ENCODE assay signal across 25 cellular contexts in genomic region chr18:74793746-74794145, GRCh38.
DNase-seq lines count a peak whose midpoint lies in the region; ATAC-seq, FAIRE-seq and TF ChIP-seq lines count a peak whose summit lies in the region.
"Had no signal": no experiment of that assay in that cellular context is flagged by ENCODE, and none has a peak within 500 bp of the region (broad histone marks: within the 10 kb centered on the region; RNA-seq: fewer than 3 reads in every experiment).

No MANE protein-coding gene starts in this region.

- H2AFZ ChIP-seq in H9 (ENCODE audit: low read length): no peak overlapping the region
- H2AFZ ChIP-seq in K562 (ENCODE audit: low read depth, low read length): no peak overlapping the region

- no TSS peak for BruUV-seq in K562 (replicated peaks; lab: Mats Ljungman, UMichigan)

- no peaks in the 10 kb centered on the region for H3K9me3 ChIP-seq in H9 (ENCODE audit: control insufficient read depth, low read depth, low read length)
- H3K9me3 ChIP-seq in K562 (replicated peaks; ENCODE audit: control insufficient read depth, insufficient read depth, low read depth, low read length): no peaks in the 10 kb centered on the region
- H3K9me3 ChIP-seq in thyroid gland: no peaks in the 10 kb centered on the region
- H3K9me3 ChIP-seq: BE2C, HAP-1 had no signal

- no peak overlapping the region for H4K5ac ChIP-seq in H9 (ENCODE audit: insufficient read length, low read depth, low read length)
- H4K5ac ChIP-seq in mesendoderm (ENCODE audit: low read length): no peak overlapping the region

- no peak overlapping the region for H3K4me2 ChIP-seq in H9 (ENCODE audit: insufficient read depth, insufficient read length, low read length)
- H3K4me2 ChIP-seq in K562 (ENCODE audit: insufficient read depth, low read length): no peak overlapping the region
- H3K4me2 ChIP-seq in mesendoderm (ENCODE audit: low read length): no peak overlapping the region

- TF ChIP-seq RAD21 in K562 (CRISPR knock-in tag; conservative IDR thresholded peaks at IDR 0.05 in 1 of 2, IDR thresholded peaks at IDR 0.05 in 1 of 2): no peak

- no peak for ATAC-seq in K562
- ATAC-seq in Right ventricle myocardium superior (ENCODE audit: poor library complexity): no peak

- H3K4me1 ChIP-seq in H9 (ENCODE audit: insufficient read depth, low read length) (no peaks in the 10 kb centered on the region), K562 (replicated peaks in 1 of 2; ENCODE audit: control insufficient read depth in 2 of 2, insufficient read depth in 2 of 2, low read length in 2 of 2) (no peaks in the 10 kb centered on the region; a peak in 1 of 5 replicates), mesendoderm (ENCODE audit: control insufficient read depth, low read depth, low read length) (no peaks in the 10 kb centered on the region), thyroid gland (peaks cover 0 to 21% of the 10 kb centered on the region in 2 donors)
- H3K4me1 ChIP-seq: HAP-1 had no signal

- H3K4me1 Mint-ChIP-seq in H9: peaks cover 24 to 28% of the 10 kb centered on the region in 2 experiments

- H3K4me3 ChIP-seq in K562: no peak overlapping the region
- no peak overlapping the region for H3K4me3 ChIP-seq in mesendoderm (ENCODE audit: low read length)
- H3K4me3 ChIP-seq in thyroid gland (replicated peaks in 1 of 3): no peak overlapping the region
- H3K4me3 ChIP-seq: HAP-1 had no signal

- FAIRE-seq in K562 (lab: Jason Lieb, UNC): no peak
- FAIRE-seq: A204.1, G401.6, GM12891, GM18507 had no signal

- TF ChIP-seq CTCF in H9 (conservative IDR thresholded peaks at IDR 0.05) (no peak), K562 (IDR thresholded peaks at IDR 0.05 in 2 of 3, conservative IDR thresholded peaks at IDR 0.05 in 1 of 3; ENCODE audit: insufficient read depth in 2 of 3, low read depth in 1 of 3, low read length in 3 of 3) (no peak), thyroid gland (IDR thresholded peaks at IDR 0.05) (no peak)

- H3K27ac ChIP-seq in H9 (ENCODE audit: insufficient read length, low read depth, low read length): no peak overlapping the region
- H3K27ac ChIP-seq in K562 (ENCODE audit: extremely low read depth, low read depth, low read length): no peak overlapping the region
- no peak overlapping the region for H3K27ac ChIP-seq in mesendoderm (ENCODE audit: low read depth, low read length)
- no peak overlapping the region for H3K27ac ChIP-seq in thyroid gland

- no peak overlapping the region for H2BK12ac ChIP-seq in H9 (ENCODE audit: insufficient read length, low read depth, low read length)

- no peaks in the 10 kb centered on the region for H3K27me3 ChIP-seq in H9 (ENCODE audit: insufficient read depth, low read length)
- H3K27me3 ChIP-seq in K562 (ENCODE audit: control insufficient read depth in 2 of 2, insufficient read depth in 2 of 2, low read length in 2 of 2): no peaks in the 10 kb centered on the region
- no peaks in the 10 kb centered on the region for H3K27me3 ChIP-seq in mesendoderm (ENCODE audit: insufficient read depth, low read length, poor library complexity)
- H3K27me3 ChIP-seq in thyroid gland: no peaks in the 10 kb centered on the region
- H3K27me3 ChIP-seq: BE2C had no signal

- no peak overlapping the region for H3K18ac ChIP-seq in H9 (ENCODE audit: insufficient read length, low read depth, low read length)
- no peak overlapping the region for H3K18ac ChIP-seq in mesendoderm (ENCODE audit: low read length)

- H3K14ac ChIP-seq in H9 (ENCODE audit: insufficient read depth, low read length): no peak overlapping the region; the same call in 1 of the 2 replicates

- H3K36me3 ChIP-seq in K562 (ENCODE audit: control insufficient read depth, insufficient read depth, low read length): no peaks in the 10 kb centered on the region
- no peaks in the 10 kb centered on the region for H3K36me3 ChIP-seq in mesendoderm (ENCODE audit: control insufficient read depth, insufficient read depth, low read length)
- no peaks in the 10 kb centered on the region for H3K36me3 ChIP-seq in thyroid gland
- H3K36me3 ChIP-seq: BE2C, HAP-1 had no signal

- H3T11ph ChIP-seq in H9 (ENCODE audit: low read length): no peak overlapping the region

- H4K91ac ChIP-seq in H9 (ENCODE audit: insufficient read length, low read depth, low read length): no peak overlapping the region

- no peak overlapping the region for H2AK5ac ChIP-seq in H9 (ENCODE audit: insufficient read length, low read length)
- no peak overlapping the region for H2AK5ac ChIP-seq in mesendoderm (ENCODE audit: low read length)

- DNase-seq in H9 (no peak), K562 (ENCODE audit: extremely low read depth in 1 of 4, low spot score in 3 of 4) (no peak), mesendoderm (peak; percentile 54), thyroid gland (no peak), SW 1271 (lab: John Stamatoyannopoulos, UW) (no peak), OCI-M2 (lab: John Stamatoyannopoulos, UW; ENCODE audit: unreplicated experiment) (no peak), Right ventricle myocardium superior (no peak)
- DNase-seq: ACHN; BE2C; C1 segment of cervical spinal cord; CD4-positive, CD25-positive, alpha-beta regulatory T cell; CD8-positive, alpha-beta memory T cell; COR-L47; DMS 273 treated with DMSO at 0.1 percent for 48 hours; DMS53; DND-41; EL; GOT3; Karpas-422; KBM-7 had no signal

- intact Hi-C loops in K562 (cut with micrococcal nuclease) (no loop called here), thyroid gland (cut with DNase I) (no loop called here), Right ventricle myocardium superior (cut with DNase I) (no loop called here)

- POLR2A ChIA-PET in K562 (lab: Yijun Ruan, JAX): no interaction called here

- no peaks in the 10 kb centered on the region for H3K23me2 ChIP-seq in H9 (ENCODE audit: insufficient read length, low read depth, low read length, poor library complexity, severe bottlenecking)

- no peak overlapping the region for H2BK5ac ChIP-seq in H9 (ENCODE audit: insufficient read length, low read length)
- H2BK5ac ChIP-seq in mesendoderm (ENCODE audit: low read length): no peak overlapping the region

- no CpG with 5 or more reads among the region's 9 CpGs for WGBS in H9 (ENCODE audit: extremely low coverage, insufficient read length, low lambda C conversion rate)
- WGBS in K562 (ENCODE audit: insufficient coverage, low coverage, missing lambda C conversion rate): 82% methylated on average over 9 of the region's 9 CpGs
- no CpG with 5 or more reads among the region's 9 CpGs for WGBS in mesendoderm (ENCODE audit: extremely low coverage, insufficient coverage, low lambda C conversion rate)
- 74 to 83% methylated on average over 9 of the region's 9 CpGs for WGBS in thyroid gland, 2 donors

- H3K4ac ChIP-seq in H9 (ENCODE audit: low read depth, low read length) (no peak overlapping the region), mesendoderm (ENCODE audit: low read depth, low read length) (no peak overlapping the region)

- H3K27me3 Mint-ChIP-seq in H9 (ENCODE audit: low read depth): no peaks in the 10 kb centered on the region
- H3K27me3 Mint-ChIP-seq: CD4-positive, CD25-positive, alpha-beta regulatory T cell; CD8-positive, alpha-beta memory T cell had no signal

- H4K20me1 ChIP-seq in H9 (ENCODE audit: control insufficient read depth, insufficient read depth, insufficient read length): no peaks in the 10 kb centered on the region
- H4K20me1 ChIP-seq in K562 (replicated peaks; ENCODE audit: control insufficient read depth, insufficient read depth, low read length): no peaks in the 10 kb centered on the region

- H3K56ac ChIP-seq in H9 (ENCODE audit: insufficient read length, low read depth, low read length) (no peak overlapping the region), mesendoderm (ENCODE audit: low read length) (no peak overlapping the region)

- in situ Hi-C loops in K562 (cut with MboI): no loop called here

- H3K9me1 ChIP-seq in K562 (ENCODE audit: control insufficient read depth, insufficient read depth, low read length): no peaks in the 10 kb centered on the region

- no peak overlapping the region for H3K23ac ChIP-seq in H9 (ENCODE audit: insufficient read length, low read depth, low read length)
- no peak overlapping the region for H3K23ac ChIP-seq in mesendoderm (ENCODE audit: low read length)

- TF ChIP-seq POLR2A in K562 (conservative IDR thresholded peaks at IDR 0.05): no peak
- TF ChIP-seq POLR2A in thyroid gland (IDR thresholded peaks at IDR 0.05): no peak

- H3K79me2 ChIP-seq in H9 (ENCODE audit: insufficient read depth, low read length) (no peaks in the 10 kb centered on the region), K562 (ENCODE audit: control insufficient read depth, insufficient read depth, low read length) (no peaks in the 10 kb centered on the region), mesendoderm (ENCODE audit: control insufficient read depth, insufficient read depth, low read length) (no peaks in the 10 kb centered on the region)

- H3K9me3 Mint-ChIP-seq in H9: no peaks in the 10 kb centered on the region
- H3K9me3 Mint-ChIP-seq: CD4-positive, CD25-positive, alpha-beta regulatory T cell; CD8-positive, alpha-beta memory T cell had no signal

- no peak overlapping the region for H2BK20ac ChIP-seq in H9 (ENCODE audit: low read depth, low read length, poor library complexity, severe bottlenecking)

- peak overlapping the region in 2 of 3 experiments; percentile 55 to 77; a peak in 2 of 7 replicates for H3K27ac Mint-ChIP-seq in H9
- H3K27ac Mint-ChIP-seq: CD4-positive, CD25-positive, alpha-beta regulatory T cell had no signal

- no peak overlapping the region for H4K8ac ChIP-seq in H9 (replicated peaks; ENCODE audit: insufficient read length, low read depth, low read length)
- no peak overlapping the region for H4K8ac ChIP-seq in mesendoderm (ENCODE audit: low read depth, low read length)

- no peak overlapping the region for H3K4me3 Mint-ChIP-seq in H9
- H3K4me3 Mint-ChIP-seq: CD4-positive, CD25-positive, alpha-beta regulatory T cell; CD8-positive, alpha-beta memory T cell had no signal

- H3K9ac ChIP-seq in H9 (ENCODE audit: extremely low read depth, insufficient read length, low read length) (no peak overlapping the region), K562 (ENCODE audit: insufficient read depth in 1 of 2, low read depth in 2 of 2, low read length in 2 of 2) (no peak overlapping the region), mesendoderm (ENCODE audit: low read length) (no peak overlapping the region)

- TF ChIP-seq EP300 in K562 (IDR thresholded peaks at IDR 0.05; ENCODE audit: low read length): no peak

- no peaks in the 10 kb centered on the region for H3K36me3 Mint-ChIP-seq in H9 (ENCODE audit: insufficient read depth in 1 of 3, low read depth in 3 of 3)

- H2BK120ac ChIP-seq in H9 (ENCODE audit: low read depth, low read length, poor library complexity, severe bottlenecking): no peak overlapping the region
- no peak overlapping the region for H2BK120ac ChIP-seq in mesendoderm (ENCODE audit: low read depth, low read length)

- H3K79me1 ChIP-seq in H9 (ENCODE audit: insufficient read depth, low read depth, low read length, poor library complexity, severe bottlenecking) (no peaks in the 10 kb centered on the region), mesendoderm (ENCODE audit: low read length) (no peaks in the 10 kb centered on the region)

- no peak overlapping the region for H2BK15ac ChIP-seq in H9 (ENCODE audit: low read depth, low read length)
- no peak overlapping the region for H2BK15ac ChIP-seq in mesendoderm (replicated peaks; ENCODE audit: low read depth)

- CTCF ChIA-PET in K562 (lab: Yijun Ruan, JAX; ENCODE audit: low intra/inter-chr PET ratio): no interaction called here
